ENCODE assay signal across 25 cellular contexts in the genomic region with DNA sequence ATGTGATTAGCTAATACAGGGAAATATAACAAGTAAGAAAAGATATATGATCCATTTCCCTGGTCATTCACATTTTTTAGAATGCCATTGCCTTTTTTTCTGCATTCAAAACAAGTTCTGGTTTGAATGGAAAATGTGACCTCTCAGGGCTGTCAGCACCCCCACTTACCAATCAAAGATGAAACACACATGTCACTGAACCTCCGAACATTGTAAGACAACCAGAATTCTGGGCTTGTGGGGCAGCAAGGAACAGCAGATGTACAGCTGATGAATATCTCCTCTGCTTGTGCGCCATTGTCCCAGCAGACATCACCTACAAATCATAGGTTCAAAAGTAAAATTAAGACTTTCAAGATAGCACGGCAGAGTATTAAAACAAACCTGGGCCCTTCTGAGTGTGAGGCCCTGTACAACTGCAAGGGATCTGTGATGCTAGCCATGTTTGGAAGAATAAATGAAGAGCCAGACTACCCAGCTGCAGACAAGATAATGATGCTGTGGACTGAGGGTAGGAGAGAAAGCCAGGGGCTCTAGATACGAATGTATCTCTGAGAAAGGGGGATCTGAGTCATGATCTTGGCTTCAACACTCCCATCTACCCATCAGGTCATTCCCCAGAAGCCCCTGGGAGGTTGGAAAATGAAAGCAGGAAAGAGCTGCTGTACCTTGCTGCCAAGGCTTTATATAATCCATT.
"Had no signal": no experiment of that assay in that cellular context is flagged by ENCODE, and none has a peak within 500 bp of the region (broad histone marks: within the 10 kb centered on the region; RNA-seq: fewer than 3 reads in every experiment).

No MANE protein-coding gene starts in this region.

- ATAC-seq: activated T-cell treated with anti-CD3 and anti-CD28 coated beads, Interleukin-2, amount 50 U/mL, for 72 hours; right lobe of liver; stimulated activated effector memory CD8-positive, alpha-beta T cell treated with anti-CD3 and anti-CD28 coated beads, Interleukin-12 subunit alpha, Interleukin-12 subunit beta, amount 100 ng/mL, for 72 hours had no signal

- H3K4me1 ChIP-seq: parathyroid adenoma, right lobe of liver, testis had no signal

- H2AFZ ChIP-seq: parathyroid adenoma had no signal

- H3K9me3 ChIP-seq: right lobe of liver, testis had no signal

- DNase-seq: activated CD4-positive, alpha-beta T cell treated with anti-CD3 and anti-CD28 coated beads, Interleukin-2, amount 50 U/mL, for 48 hours; activated CD4-positive, CD25-positive, alpha-beta regulatory T cell treated with anti-CD3 and anti-CD28 coated beads, Interleukin-2, amount 50 U/mL, for 72 hours; activated CD8-positive, alpha-beta memory T cell treated with anti-CD3 and anti-CD28 coated beads, Interleukin-2, amount 50 U/mL, for 48 hours; activated effector memory CD4-positive, alpha-beta T cell treated with anti-CD3 and anti-CD28 coated beads, Interleukin-2, amount 50 U/mL, for 16 hours; activated naive CD4-positive, alpha-beta T cell treated with anti-CD3 and anti-CD28 coated beads, Interleukin-2, amount 10 ng/mL, durations not matched to agents 7 days and 5 days; activated T-cell treated with anti-CD3 and anti-CD28 coated beads, Interleukin-2, amount 50 U/mL, for 72 hours; aorta; caudate nucleus; effector CD8-positive, alpha-beta T cell; erythroblast; foreskin melanocyte; hippocampal formation; right lobe of liver; stimulated activated CD4-positive, alpha-beta T cell treated with anti-CD3 and anti-CD28 coated beads, Interleukin-2, amount 100 ng/mL, for 24 hours; T-helper 1 cell; testis; trophoblast cell; WERI-Rb-1 had no signal

- H3K4me3 Mint-ChIP-seq: activated naive CD4-positive, alpha-beta T cell treated with anti-CD3 and anti-CD28 coated beads, Interleukin-2, amount 10 ng/mL, durations not matched to agents 7 days and 5 days; activated T-cell treated with anti-CD3 and anti-CD28 coated beads, Interleukin-2, amount 50 U/mL, for 72 hours; brain; dendritic cell treated with granulocyte-macrophage colony-stimulating factor and Interleukin-4, amounts not matched to agents 40 ng/mL and 50 ng/mL, for 4 days; memory B cell; nephron; stimulated activated effector memory CD8-positive, alpha-beta T cell treated with anti-CD3 and anti-CD28 coated beads, Interleukin-12 subunit alpha, Interleukin-12 subunit beta, amount 100 ng/mL, for 72 hours had no signal

- H3K27me3 ChIP-seq: right lobe of liver, testis had no signal

- H3K9me3 Mint-ChIP-seq: activated naive CD4-positive, alpha-beta T cell treated with anti-CD3 and anti-CD28 coated beads, Interleukin-2, amount 10 ng/mL, durations not matched to agents 7 days and 5 days; activated T-cell treated with anti-CD3 and anti-CD28 coated beads, Interleukin-2, amount 50 U/mL, for 72 hours; brain; dendritic cell treated with granulocyte-macrophage colony-stimulating factor and Interleukin-4, amounts not matched to agents 40 ng/mL and 50 ng/mL, for 4 days; memory B cell; nephron; stimulated activated effector memory CD8-positive, alpha-beta T cell treated with anti-CD3 and anti-CD28 coated beads, Interleukin-12 subunit alpha, Interleukin-12 subunit beta, amount 100 ng/mL, for 72 hours had no signal

- H3K27ac ChIP-seq: parathyroid adenoma, right lobe of liver, skin epidermis, testis, WERI-Rb-1 had no signal

- H3K9ac ChIP-seq: parathyroid adenoma had no signal

- H3K36me3 ChIP-seq: right lobe of liver, WERI-Rb-1 had no signal

- H3K4me3 ChIP-seq: right lobe of liver, skin epidermis, testis had no signal

- H3K27me3 Mint-ChIP-seq: activated naive CD4-positive, alpha-beta T cell treated with anti-CD3 and anti-CD28 coated beads, Interleukin-2, amount 10 ng/mL, durations not matched to agents 7 days and 5 days; dendritic cell treated with granulocyte-macrophage colony-stimulating factor and Interleukin-4, amounts not matched to agents 40 ng/mL and 50 ng/mL, for 4 days; memory B cell had no signal

- H3K36me3 Mint-ChIP-seq: activated naive CD4-positive, alpha-beta T cell treated with anti-CD3 and anti-CD28 coated beads, Interleukin-2, amount 10 ng/mL, durations not matched to agents 7 days and 5 days; brain; memory B cell; stimulated activated effector memory CD8-positive, alpha-beta T cell treated with anti-CD3 and anti-CD28 coated beads, Interleukin-12 subunit alpha, Interleukin-12 subunit beta, amount 100 ng/mL, for 72 hours had no signal

- H3K27ac Mint-ChIP-seq: activated naive CD4-positive, alpha-beta T cell treated with anti-CD3 and anti-CD28 coated beads, Interleukin-2, amount 10 ng/mL, durations not matched to agents 7 days and 5 days; activated T-cell treated with anti-CD3 and anti-CD28 coated beads, Interleukin-2, amount 50 U/mL, for 72 hours; memory B cell; stimulated activated effector memory CD8-positive, alpha-beta T cell treated with anti-CD3 and anti-CD28 coated beads, Interleukin-12 subunit alpha, Interleukin-12 subunit beta, amount 100 ng/mL, for 72 hours had no signal
